Comparison of ENCODE assay signal across 7 cellular contexts in genomic region chr4:6332669-6333050, GRCh38.
"Had no signal": no experiment of that assay in that cellular context is flagged by ENCODE, and none has a peak within 500 bp of the region (broad histone marks: within the 10 kb centered on the region; RNA-seq: fewer than 3 reads in every experiment).

No MANE protein-coding gene starts in this region.

- FAIRE-seq: H54 had no signal

- H2AFZ ChIP-seq: GM23248, GM23338 had no signal

- H3K4me3 ChIP-seq: GM23248, GM23338, HAP-1 had no signal

- DNase-seq: GOT3, HCEC 1CT, HFFc6 had no signal

- H3K4me2 ChIP-seq: GM23338 had no signal

- H3K4me1 ChIP-seq: HAP-1 had no signal

- H3K27ac ChIP-seq: GM23248 had no signal

- H3K9ac ChIP-seq: GM23248 had no signal
